ENCODE assay signal across 23 cellular contexts in the genomic region with DNA sequence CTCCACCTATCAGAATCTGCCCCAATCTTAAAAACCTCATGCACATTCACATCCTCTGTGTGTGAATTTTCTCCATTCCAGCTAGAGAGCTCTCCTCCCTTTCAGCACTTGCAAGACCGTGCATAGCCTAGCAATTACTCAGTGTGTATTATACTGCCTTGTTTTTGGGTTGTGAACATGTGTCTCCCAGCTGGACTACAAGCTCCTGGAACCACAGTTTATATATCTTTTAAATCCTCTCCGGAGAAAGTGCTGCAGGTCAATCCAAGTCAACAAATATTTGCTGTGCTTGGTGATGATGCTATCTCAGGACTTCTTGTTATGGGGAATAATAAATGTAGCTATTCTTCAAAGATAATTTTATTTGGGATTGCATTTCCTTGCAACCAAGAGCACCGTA. TPM values are rescaled to one million over a fixed set of nuclear protein-coding genes. Genes with fewer than 3 reads are reported as not detected.
DNase-seq lines count a peak whose midpoint lies in the region; ATAC-seq, FAIRE-seq and TF ChIP-seq lines count a peak whose summit lies in the region.
"Had no signal": no experiment of that assay in that cellular context is flagged by ENCODE, and none has a peak within 500 bp of the region (broad histone marks: within the 10 kb centered on the region; RNA-seq: fewer than 3 reads in every experiment).

No MANE protein-coding gene starts in this region.

- H3K9me3 ChIP-seq in mesenchymal stem cell (ENCODE audit: control insufficient read depth, low read length) (no peaks in the 10 kb centered on the region), uterus (no peaks in the 10 kb centered on the region), gastroesophageal sphincter (no peaks in the 10 kb centered on the region)
- H3K9me3 ChIP-seq: BLaER1, Peyer's patch, SJSA1 had no signal

- H3K36me3 ChIP-seq in mesenchymal stem cell (ENCODE audit: control insufficient read depth in 1 of 2, insufficient read depth in 2 of 2, low read depth in 1 of 2, low read length in 2 of 2) (no peaks in the 10 kb centered on the region), uterus (no peaks in the 10 kb centered on the region), gastroesophageal sphincter (no peaks in the 10 kb centered on the region)
- H3K36me3 ChIP-seq: BLaER1, Peyer's patch, SJSA1 had no signal

- H3K18ac ChIP-seq in mesenchymal stem cell (ENCODE audit: low read depth in 1 of 2, low read length in 2 of 2): no peak overlapping the region

- no peak overlapping the region for H2AFZ ChIP-seq in mesenchymal stem cell (ENCODE audit: low read depth, low read length)

- H3K14ac ChIP-seq in mesenchymal stem cell (ENCODE audit: low read length in 2 of 2): no peak overlapping the region

- TF ChIP-seq EP300 in gastroesophageal sphincter (IDR thresholded peaks at IDR 0.05): no peak

- H2BK120ac ChIP-seq in mesenchymal stem cell (ENCODE audit: low read depth, low read length): no peak overlapping the region

- FAIRE-seq in GM19239 (lab: Jason Lieb, UNC): no peak
- FAIRE-seq: GM12878, H1, K562 had no signal

- H3K23ac ChIP-seq in mesenchymal stem cell (ENCODE audit: low read length in 2 of 2): no peak overlapping the region

- H2BK15ac ChIP-seq in mesenchymal stem cell (ENCODE audit: low read depth, poor library complexity, severe bottlenecking): no peak overlapping the region

- TF ChIP-seq CTCF in uterus (IDR thresholded peaks at IDR 0.05) (no peak), gastroesophageal sphincter (IDR thresholded peaks at IDR 0.05) (no peak)

- no peak overlapping the region for H2BK5ac ChIP-seq in mesenchymal stem cell (ENCODE audit: low read depth, low read length, poor library complexity, severe bottlenecking)

- no peak overlapping the region for H3K9ac ChIP-seq in mesenchymal stem cell (ENCODE audit: low read length)
- H3K9ac ChIP-seq: BLaER1 had no signal

- H3K27ac ChIP-seq in mesenchymal stem cell (ENCODE audit: low read length, poor library complexity, severe bottlenecking) (no peak overlapping the region), uterus (no peak overlapping the region), gastroesophageal sphincter (no peak overlapping the region)
- H3K27ac ChIP-seq: BLaER1, Peyer's patch, SJSA1 had no signal

- DNase-seq in H4 (ENCODE audit: low spot score) (peak; percentile 67), RPMI7951 (ENCODE audit: low read depth) (peak; percentile 18), epidermal melanocyte (ENCODE audit: insufficient read length, low spot score) (peak; percentile 34), mesenchymal stem cell (peak; percentile 65), GM19239 (ENCODE audit: insufficient read length, low spot score) (no peak), KG1 (lab: John Stamatoyannopoulos, UW) (no peak), uterus (no peak)
- DNase-seq: CD4-positive, alpha-beta T cell; COR-L47; DMS79; NCI-H1092; NCI-H1436 treated with DMSO at 0.1 percent for 48 hours; NCI-H1930; NCI-H2227 treated with DMSO at 0.1 percent for 48 hours; NCI-H524; NCI-H774; Peyer's patch had no signal

- no peaks in the 10 kb centered on the region for H3K4me1 ChIP-seq in mesenchymal stem cell (ENCODE audit: control insufficient read depth, insufficient read depth, low read depth, low read length)
- no peaks in the 10 kb centered on the region for H3K4me1 ChIP-seq in uterus
- no peaks in the 10 kb centered on the region for H3K4me1 ChIP-seq in gastroesophageal sphincter
- H3K4me1 ChIP-seq: BLaER1, Peyer's patch, SJSA1 had no signal

- 60% methylated on average over 1 of the region's 3 CpGs for WGBS in mesenchymal stem cell
- 17 to 21% methylated on average over 2 to 3 of the region's 3 CpGs for WGBS in gastroesophageal sphincter (ENCODE audit: low coverage in 1 of 2), 2 donors

- H3K79me1 ChIP-seq in mesenchymal stem cell (replicated peaks; ENCODE audit: low read length, poor library complexity, severe bottlenecking): no peaks in the 10 kb centered on the region

- intact Hi-C loops in uterus (cut with DNase I; ENCODE audit: low total_unique reads): no loop called here

- no peak overlapping the region for H4K8ac ChIP-seq in mesenchymal stem cell (ENCODE audit: low read length)

- no peak overlapping the region for H3K4me3 ChIP-seq in mesenchymal stem cell (ENCODE audit: insufficient read depth in 1 of 2, low read depth in 1 of 2, low read length in 2 of 2)
- no peak overlapping the region for H3K4me3 ChIP-seq in uterus
- no peak overlapping the region for H3K4me3 ChIP-seq in gastroesophageal sphincter
- H3K4me3 ChIP-seq: BLaER1, GM12878, K562, Peyer's patch, SJSA1 had no signal

- no peak overlapping the region for H2AK5ac ChIP-seq in mesenchymal stem cell (ENCODE audit: low read length, severe bottlenecking)

- no peak overlapping the region for H3K4me2 ChIP-seq in mesenchymal stem cell (ENCODE audit: low read length, poor library complexity, severe bottlenecking)
- H3K4me2 ChIP-seq: BLaER1 had no signal

- H3K4ac ChIP-seq in mesenchymal stem cell (ENCODE audit: low read depth in 1 of 2, low read length in 2 of 2): no peak overlapping the region

- no peak for ATAC-seq in gastroesophageal sphincter
- ATAC-seq: GM12878, K562 had no signal

- no peak overlapping the region for H2BK12ac ChIP-seq in mesenchymal stem cell (ENCODE audit: low read length in 2 of 2)

- H4K91ac ChIP-seq in mesenchymal stem cell (ENCODE audit: low read length): no peak overlapping the region

- no peaks in the 10 kb centered on the region for H3K27me3 ChIP-seq in mesenchymal stem cell (ENCODE audit: control insufficient read depth in 1 of 2, insufficient read depth in 1 of 2, low read length in 2 of 2)
- H3K27me3 ChIP-seq in uterus: no peaks in the 10 kb centered on the region
- H3K27me3 ChIP-seq in gastroesophageal sphincter: peaks cover 4% of the 10 kb centered on the region
- H3K27me3 ChIP-seq: BLaER1, Peyer's patch, SJSA1 had no signal

- no peak for TF ChIP-seq POLR2A in uterus (IDR thresholded peaks at IDR 0.05)
- TF ChIP-seq POLR2A in gastroesophageal sphincter (IDR thresholded peaks at IDR 0.05): no peak

RNA-seq across cellular contexts. Expression of gene MEX3C, which starts 58.2 kb away (rescaled TPM):
- 29.1 and 34.2 TPM in 2 replicates for total RNA-seq in H4 (2014; rRNA removed; shearing (Covaris generic))
- total RNA-seq in RPMI7951 (2014; rRNA removed; shearing (Covaris generic)): 36.5 and 38.1 TPM in 2 replicates
- polyA plus RNA-seq in mesenchymal stem cell (2013, experiment 1 of 2): 55.3 TPM
- polyA plus RNA-seq in mesenchymal stem cell (2013, experiment 2 of 2): 57.2 TPM
- 10 to 100 TPM; 20.7 to 69.4 (median 40.7) TPM for total RNA-seq in uterus
- total RNA-seq in gastroesophageal sphincter: 10 to 100 TPM; 24.7 to 35.2 (median 29.0) TPM

Comparison
In these comparisons a context has a peak if more than half of its experiments do, and no peak if none do; other contexts are left out.
1. DNase-seq: peak in H4 (single experiment), RPMI7951 (single experiment), epidermal melanocyte (single experiment) and mesenchymal stem cell (single experiment); none in GM19239 (single experiment), KG1 (single experiment) and uterus (0 of 2).